In genomic region chr3:64239841-64240240, GRCh38 we compare ENCODE assay signal across 23 cellular contexts. TPM values are rescaled to one million over a fixed set of nuclear protein-coding genes. Genes with fewer than 3 reads are reported as not detected.
DNase-seq lines count a peak whose midpoint lies in the region; ATAC-seq, FAIRE-seq and TF ChIP-seq lines count a peak whose summit lies in the region.
"Had no signal": no experiment of that assay in that cellular context is flagged by ENCODE, and none has a peak within 500 bp of the region (broad histone marks: within the 10 kb centered on the region; RNA-seq: fewer than 3 reads in every experiment).

No MANE protein-coding gene starts in this region.

- in situ Hi-C loops in HepG2 (cut with HindIII; ENCODE audit: extremely low pct_ligation_motif_present, low pct_unique_long_range_greater_than_20kb): no loop called here
- in situ Hi-C loops in GM13977 (cut with MboI; ENCODE audit: low pct_unique_long_range_greater_than_20kb, low sequenced_read_pairs, unreplicated experiment): no loop called here

- H3K27ac ChIP-seq in HepG2 (ENCODE audit: extremely low read length, insufficient read depth, low read length) (no peak overlapping the region), right lobe of liver (no peak overlapping the region), esophagus muscularis mucosa (replicated peaks in 1 of 4) (peak overlapping the region; percentile 81 to 88 (median 86)), PC-3 (ENCODE audit: low read length) (no peak overlapping the region)

- H3K9me3 Mint-ChIP-seq in osteocyte (ENCODE audit: unreplicated experiment): peaks cover 3% of the 10 kb centered on the region
- H3K9me3 Mint-ChIP-seq in endothelial cell (ENCODE audit: unreplicated experiment): no peaks in the 10 kb centered on the region

- DNase-seq in HepG2 (ENCODE audit: low spot score) (no peak), right lobe of liver (no peak), esophagus muscularis mucosa (ENCODE audit: extremely low spot score) (no peak), osteocyte (ENCODE audit: extremely low spot score, unreplicated experiment) (no peak), GM13977 (ENCODE audit: low spot score) (no peak), PC-3 (no peak), endothelial cell (ENCODE audit: low spot score) (no peak), anterior cingulate cortex (lab: John Stamatoyannopoulos, UW) (no peak)
- DNase-seq: activated CD4-positive, alpha-beta T cell treated with anti-CD3 and anti-CD28 coated beads, Interleukin-2, amount 50 U/mL, for 48 hours; activated CD4-positive, CD25-positive, alpha-beta regulatory T cell treated with anti-CD3 and anti-CD28 coated beads, Interleukin-2, amount 50 U/mL, for 72 hours; activated naive CD4-positive, alpha-beta T cell treated with anti-CD3 and anti-CD28 coated beads, Interleukin-2, amount 10 ng/mL, durations not matched to agents 7 days and 5 days; brain microvascular endothelial cell; CD4-positive, alpha-beta memory T cell; immature natural killer cell; Kasumi-1; NCI-H1417 treated with DMSO at 0.1 percent for 48 hours; NCI-H2081 treated with DMSO at 0.1 percent for 48 hours; stimulated activated CD4-positive, alpha-beta T cell treated with anti-CD3 and anti-CD28 coated beads, Interleukin-4, amount 100 ng/mL, for 4 hours; T-helper 17 cell; upper lobe of left lung had no signal

- no peaks in the 10 kb centered on the region for H3K27me3 ChIP-seq in HepG2 (ENCODE audit: control insufficient read depth in 1 of 2, insufficient read depth in 2 of 2, low read length in 2 of 2)
- no peaks in the 10 kb centered on the region for H3K27me3 ChIP-seq in right lobe of liver
- H3K27me3 ChIP-seq in esophagus muscularis mucosa: no peaks in the 10 kb centered on the region
- no peaks in the 10 kb centered on the region for H3K27me3 ChIP-seq in PC-3 (ENCODE audit: low read length)
- H3K27me3 ChIP-seq: brain microvascular endothelial cell, dorsolateral prefrontal cortex, upper lobe of left lung had no signal

- H3K4me1 ChIP-seq in HepG2 (ENCODE audit: insufficient read depth, low read length) (peaks cover 6% of the 10 kb centered on the region), right lobe of liver (no peaks in the 10 kb centered on the region), esophagus muscularis mucosa (peaks cover 10 to 77% (median 60%) of the 10 kb centered on the region in 4 donors), PC-3 (ENCODE audit: insufficient read depth, low read length) (peaks cover 5% of the 10 kb centered on the region; the same call in 1 of the 2 replicates)

- no peak overlapping the region for H3K4me3 ChIP-seq in HepG2 (replicated peaks in 1 of 3; ENCODE audit: insufficient read depth in 1 of 3, low read depth in 2 of 3, low read length in 3 of 3)
- H3K4me3 ChIP-seq in right lobe of liver: no peak overlapping the region
- H3K4me3 ChIP-seq in esophagus muscularis mucosa: no peak overlapping the region
- no peak overlapping the region for H3K4me3 ChIP-seq in PC-3 (ENCODE audit: low read length)
- H3K4me3 ChIP-seq: upper lobe of left lung had no signal

- H3K36me3 ChIP-seq in HepG2 (replicated peaks in 1 of 2; ENCODE audit: control insufficient read depth in 1 of 2, insufficient read depth in 2 of 2, low read length in 2 of 2): no peaks in the 10 kb centered on the region
- no peaks in the 10 kb centered on the region for H3K36me3 ChIP-seq in right lobe of liver
- peaks cover 0 to 20% (median 10%) of the 10 kb centered on the region in 4 donors for H3K36me3 ChIP-seq in esophagus muscularis mucosa
- no peaks in the 10 kb centered on the region for H3K36me3 ChIP-seq in PC-3 (ENCODE audit: low read depth, low read length)
- H3K36me3 ChIP-seq: brain microvascular endothelial cell had no signal

- no peak for TF ChIP-seq CTCF in HepG2 (CRISPR knock-in tag; IDR thresholded peaks at IDR 0.05)
- TF ChIP-seq CTCF in right lobe of liver (IDR thresholded peaks at IDR 0.05): no peak
- no peak for TF ChIP-seq CTCF in esophagus muscularis mucosa (IDR thresholded peaks at IDR 0.05)
- TF ChIP-seq CTCF in osteocyte (IDR thresholded peaks at IDR 0.05): no peak
- no peak for TF ChIP-seq CTCF in GM13977 (IDR thresholded peaks at IDR 0.05; ENCODE audit: extremely low read depth, insufficient read depth, missing control alignments)
- no peak for TF ChIP-seq CTCF in PC-3 (conservative IDR thresholded peaks at IDR 0.05; ENCODE audit: low read depth, low read length)
- TF ChIP-seq CTCF in endothelial cell (IDR thresholded peaks at IDR 0.05; ENCODE audit: unreplicated experiment): no peak

- H3K9me3 ChIP-seq in HepG2 (ENCODE audit: low read length): no peaks in the 10 kb centered on the region
- no peaks in the 10 kb centered on the region for H3K9me3 ChIP-seq in right lobe of liver
- peaks cover 0 to 11% (median 0%) of the 10 kb centered on the region in 4 donors for H3K9me3 ChIP-seq in esophagus muscularis mucosa
- H3K9me3 ChIP-seq in PC-3 (ENCODE audit: low read length): no peaks in the 10 kb centered on the region

- WGBS in HepG2 (ENCODE audit: low lambda C conversion rate): 75% methylated on average over 5 of the region's 5 CpGs
- WGBS in right lobe of liver (ENCODE audit: insufficient coverage, low coverage, low lambda C conversion rate, missing lambda C conversion rate): 83% methylated on average over 5 of the region's 5 CpGs
- WGBS in esophagus muscularis mucosa: 94% methylated on average over 5 of the region's 5 CpGs

- H4K20me1 ChIP-seq in HepG2 (ENCODE audit: insufficient read depth, low read length): no peaks in the 10 kb centered on the region
- H4K20me1 ChIP-seq in PC-3 (ENCODE audit: low read length): no peaks in the 10 kb centered on the region

- H2AFZ ChIP-seq in HepG2 (ENCODE audit: low read length) (no peak overlapping the region), PC-3 (ENCODE audit: low read length) (no peak overlapping the region)

- no peak for TF ChIP-seq RAD21 in HepG2 (CRISPR knock-in tag; IDR thresholded peaks at IDR 0.05)

- H3K79me2 ChIP-seq in HepG2 (ENCODE audit: insufficient read depth, low read length) (no peaks in the 10 kb centered on the region), PC-3 (ENCODE audit: low read length) (no peaks in the 10 kb centered on the region)

- no TSS peak for BruUV-seq in HepG2 (replicated peaks; lab: Mats Ljungman, UMichigan)
- no TSS peak for BruUV-seq in PC-3 (replicated peaks; lab: Mats Ljungman, UMichigan)

- TF ChIP-seq EP300 in HepG2 (IDR thresholded peaks at IDR 0.05; ENCODE audit: low read depth in 2 of 2, low read length in 2 of 2): no peak
- no peak for TF ChIP-seq EP300 in HepG2 (CRISPR knock-in tag; IDR thresholded peaks at IDR 0.05; ENCODE audit: borderline replicate concordance)
- TF ChIP-seq EP300 in esophagus muscularis mucosa (IDR thresholded peaks at IDR 0.05): no peak

- H3K4me1 Mint-ChIP-seq in osteocyte (ENCODE audit: unreplicated experiment): peaks cover 45% of the 10 kb centered on the region
- peaks cover 4% of the 10 kb centered on the region for H3K4me1 Mint-ChIP-seq in endothelial cell (ENCODE audit: unreplicated experiment)
- H3K4me1 Mint-ChIP-seq: activated naive CD4-positive, alpha-beta T cell treated with anti-CD3 and anti-CD28 coated beads, Interleukin-2, amount 10 ng/mL, durations not matched to agents 7 days and 5 days; CD4-positive, alpha-beta memory T cell; immature natural killer cell; T-helper 17 cell had no signal

- no peak for FAIRE-seq in HepG2 (lab: Jason Lieb, UNC)

- TF ChIP-seq POLR2A in HepG2 (IDR thresholded peaks at IDR 0.05; ENCODE audit: insufficient read depth in 1 of 2, low read depth in 2 of 2, low read length in 2 of 2): no peak
- no peak for TF ChIP-seq POLR2A in right lobe of liver (IDR thresholded peaks at IDR 0.05)
- no peak for TF ChIP-seq POLR2A in esophagus muscularis mucosa (IDR thresholded peaks at IDR 0.05; ENCODE audit: low read depth)

- H3K4me2 ChIP-seq in HepG2 (ENCODE audit: low read depth, low read length) (no peak overlapping the region), PC-3 (ENCODE audit: low read length) (no peak overlapping the region)

- H3K27me3 Mint-ChIP-seq in osteocyte (ENCODE audit: unreplicated experiment): no peaks in the 10 kb centered on the region
- H3K27me3 Mint-ChIP-seq in endothelial cell (ENCODE audit: unreplicated experiment): peaks cover 9% of the 10 kb centered on the region
- H3K27me3 Mint-ChIP-seq: activated naive CD4-positive, alpha-beta T cell treated with anti-CD3 and anti-CD28 coated beads, Interleukin-2, amount 10 ng/mL, durations not matched to agents 7 days and 5 days; progenitor cell of endocrine pancreas had no signal

- H3K9ac ChIP-seq in HepG2 (ENCODE audit: insufficient read depth, low read depth, low read length) (no peak overlapping the region), PC-3 (ENCODE audit: low read length) (no peak overlapping the region)

- H3K36me3 Mint-ChIP-seq in osteocyte (ENCODE audit: unreplicated experiment): peaks cover 14% of the 10 kb centered on the region
- peaks cover 11% of the 10 kb centered on the region for H3K36me3 Mint-ChIP-seq in endothelial cell (ENCODE audit: low read depth, unreplicated experiment)
- H3K36me3 Mint-ChIP-seq: activated naive CD4-positive, alpha-beta T cell treated with anti-CD3 and anti-CD28 coated beads, Interleukin-2, amount 10 ng/mL, durations not matched to agents 7 days and 5 days; CD4-positive, alpha-beta memory T cell; immature natural killer cell had no signal

- POLR2A ChIA-PET in HepG2 (lab: Yijun Ruan, JAX) (no interaction called here), PC-3 (lab: Charles Lee; ENCODE audit: unreplicated experiment) (no interaction called here)

- peak overlapping the region; percentile 90 for H3K27ac Mint-ChIP-seq in osteocyte (ENCODE audit: unreplicated experiment)
- no peak overlapping the region for H3K27ac Mint-ChIP-seq in endothelial cell (ENCODE audit: unreplicated experiment)
- H3K27ac Mint-ChIP-seq: activated naive CD4-positive, alpha-beta T cell treated with anti-CD3 and anti-CD28 coated beads, Interleukin-2, amount 10 ng/mL, durations not matched to agents 7 days and 5 days; CD4-positive, alpha-beta memory T cell; immature natural killer cell; T-helper 17 cell had no signal

- H3K4me3 Mint-ChIP-seq in osteocyte (ENCODE audit: unreplicated experiment): no peak overlapping the region
- no peak overlapping the region for H3K4me3 Mint-ChIP-seq in endothelial cell (ENCODE audit: unreplicated experiment)
- H3K4me3 Mint-ChIP-seq: activated naive CD4-positive, alpha-beta T cell treated with anti-CD3 and anti-CD28 coated beads, Interleukin-2, amount 10 ng/mL, durations not matched to agents 7 days and 5 days; CD4-positive, alpha-beta memory T cell; immature natural killer cell; T-helper 17 cell had no signal

- intact Hi-C loops in HepG2 (cut with micrococcal nuclease; ENCODE audit: unreplicated experiment): no loop called here
- intact Hi-C loops in right lobe of liver (cut with DNase I): no loop called here
- intact Hi-C loops in esophagus muscularis mucosa (cut with DNase I): no loop called here
- intact Hi-C loops in PC-3 (cut with micrococcal nuclease): no loop called here

- H3K9me2 ChIP-seq in PC-3 (replicated peaks; ENCODE audit: low read length): no peaks in the 10 kb centered on the region

- ATAC-seq in HepG2 (no peak), right lobe of liver (no peak), PC-3 (no peak)
- ATAC-seq: left colon, T-helper 17 cell had no signal

- no peaks in the 10 kb centered on the region for H3F3A ChIP-seq in PC-3 (ENCODE audit: low read length, unreplicated experiment)

- CTCF ChIA-PET in HepG2 (lab: Yijun Ruan, JAX; ENCODE audit: low intra/inter-chr PET ratio, low total read pairs) (no interaction called here), PC-3 (lab: Charles Lee) (no interaction called here)

RNA-seq across cellular contexts. Expression of gene PRICKLE2, which starts 14.6 kb away (rescaled TPM):
- total RNA-seq in HepG2 (2016; rRNA removed; fragmentation: Illumina TruSeq; extraction: Trizol) (0.04 and 0.07 TPM in 2 replicates), right lobe of liver (1 to 10 TPM; 2.4 to 4.4 (median 3.3) TPM), esophagus muscularis mucosa (10 to 100 TPM; 71.8 to 99.9 (median 84.4) TPM), osteocyte (24.7 and 25.2 TPM in 2 replicates), PC-3 (2014; rRNA removed) (0.46 and 1.8 TPM in 2 replicates), endothelial cell (ENCODE audit: unreplicated experiment) (5.3 TPM)
- not detected in 2 replicates for total RNA-seq in HepG2 (2016; cell fraction: cytosol; rRNA removed; fragmentation: Illumina TruSeq; extraction: Trizol; ENCODE audit: low read depth)
- 0.02 and 0.04 TPM in 2 replicates for total RNA-seq in HepG2 (2016; cell fraction: insoluble cytoplasmic fraction; rRNA removed; fragmentation: Illumina TruSeq; extraction: Trizol)
- total RNA-seq in HepG2 (2016; cell fraction: membrane; rRNA removed; fragmentation: Illumina TruSeq; extraction: Trizol): 0.06 TPM in 1 of 2 replicates, not detected in the other
- total RNA-seq in HepG2 (2016; cell fraction: nucleus; rRNA removed; fragmentation: Illumina TruSeq; extraction: Trizol): 0.22 and 0.87 TPM in 2 replicates
- polyA plus RNA-seq in HepG2 (2011; rRNA removed): 0.01 TPM in 2 replicates
- polyA plus RNA-seq in HepG2 (2011; cell fraction: cytosol; rRNA removed): 0.01 and 0.03 TPM in 2 replicates
- polyA plus RNA-seq in HepG2 (2011; cell fraction: nucleus; rRNA removed): 0.02 and 0.16 TPM in 2 replicates
- 0.07 TPM in 1 of 2 replicates, not detected in the other for polyA plus RNA-seq in HepG2 (2012)
- polyA plus RNA-seq in HepG2 (2016; cell fraction: cytosol; fragmentation: Illumina TruSeq; extraction: Trizol; ENCODE audit: low read depth): not detected in 2 replicates
- polyA plus RNA-seq in HepG2 (2016; cell fraction: insoluble cytoplasmic fraction; fragmentation: Illumina TruSeq; extraction: Trizol; ENCODE audit: low read depth): not detected in 2 replicates
- polyA plus RNA-seq in HepG2 (2016; cell fraction: membrane; fragmentation: Illumina TruSeq; extraction: Trizol; ENCODE audit: low read depth): not detected in 2 replicates
- 0.12 TPM in 1 of 2 replicates, not detected in the other for polyA plus RNA-seq in HepG2 (2016; cell fraction: nucleus; fragmentation: Illumina TruSeq; extraction: Trizol; ENCODE audit: insufficient read depth, low read depth)
- 0.09 and 0.20 TPM in 2 replicates for polyA minus RNA-seq in HepG2 (2011; rRNA and poly(A)+ RNA removed; ENCODE audit: low replicate concordance)
- polyA minus RNA-seq in HepG2 (2011; cell fraction: cytosol; rRNA and poly(A)+ RNA removed): not detected in 2 replicates
- under 0.01 TPM in 1 of 2 replicates, not detected in the other for polyA minus RNA-seq in HepG2 (2011; cell fraction: nucleus; rRNA and poly(A)+ RNA removed)
- total RNA-seq: CD4-positive, alpha-beta memory T cell had no signal
- polyA plus RNA-seq: CD4-positive, alpha-beta memory T cell had no signal

Comparison
In these comparisons a context has a peak if more than half of its experiments do, and no peak if none do; other contexts are left out.
1. H3K27ac ChIP-seq: peak in esophagus muscularis mucosa (4 of 4); none in HepG2 (single experiment), right lobe of liver (0 of 3) and PC-3 (single experiment).